ENCODE assay signal across 17 cellular contexts in genomic region chr5:143888912-143889311, GRCh38.
"Had no signal": no experiment of that assay in that cellular context is flagged by ENCODE, and none has a peak within 500 bp of the region (broad histone marks: within the 10 kb centered on the region; RNA-seq: fewer than 3 reads in every experiment).

No MANE protein-coding gene starts in this region.

- H3K4me3 ChIP-seq: gastroesophageal sphincter, hepatocyte, prostate gland, thoracic aorta had no signal

- H2AFZ ChIP-seq: hepatocyte had no signal

- H3K9me3 ChIP-seq: gastroesophageal sphincter, prostate gland, thoracic aorta had no signal

- ATAC-seq: activated naive CD8-positive, alpha-beta T cell treated with anti-CD3 and anti-CD28 coated beads, Interleukin-2, amount 50 U/mL, for 24 hours; gastroesophageal sphincter; left lobe of liver; natural killer cell treated with Interleukin-12 subunit alpha and Interleukin-12 subunit beta and Interleukin-15 and Interleukin-18, amount 100 ng/mL, for 72 hours; T-cell had no signal

- H3K4me2 ChIP-seq: hepatocyte had no signal

- H3K36me3 ChIP-seq: gastroesophageal sphincter, prostate gland, thoracic aorta had no signal

- H3K79me2 ChIP-seq: hepatocyte had no signal

- H3K4me3 Mint-ChIP-seq: activated naive CD8-positive, alpha-beta T cell treated with anti-CD3 and anti-CD28 coated beads, Interleukin-2, amount 50 U/mL, for 24 hours; natural killer cell treated with Interleukin-12 subunit alpha and Interleukin-12 subunit beta and Interleukin-15 and Interleukin-18, amount 100 ng/mL, for 72 hours; T-cell had no signal

- H3K9me3 Mint-ChIP-seq: activated naive CD8-positive, alpha-beta T cell treated with anti-CD3 and anti-CD28 coated beads, Interleukin-2, amount 50 U/mL, for 24 hours; natural killer cell treated with Interleukin-12 subunit alpha and Interleukin-12 subunit beta and Interleukin-15 and Interleukin-18, amount 100 ng/mL, for 72 hours; T-cell had no signal

- H3K36me3 Mint-ChIP-seq: natural killer cell treated with Interleukin-12 subunit alpha and Interleukin-12 subunit beta and Interleukin-15 and Interleukin-18, amount 100 ng/mL, for 72 hours; T-cell had no signal

- DNase-seq: activated CD4-positive, alpha-beta T cell treated with anti-CD3 and anti-CD28 coated beads, Interleukin-2, amount 50 U/mL, for 1 hour; activated CD8-positive, alpha-beta memory T cell treated with anti-CD3 and anti-CD28 coated beads for 24 hours; activated naive CD4-positive, alpha-beta T cell treated with Interleukin-2 at 50 U/mL for 16 hours; activated naive CD8-positive, alpha-beta T cell treated with anti-CD3 and anti-CD28 coated beads, Interleukin-2, amount 50 U/mL, for 24 hours; aorta; nucleus accumbens; right cardiac atrium; stimulated activated CD4-positive, alpha-beta T cell treated with anti-CD3 and anti-CD28 coated beads, Interleukin-12 subunit alpha, Interleukin-12 subunit beta, amount 100 ng/mL, for 4 hours; stimulated activated CD4-positive, alpha-beta T cell treated with anti-CD3 and anti-CD28 coated beads, Interleukin-2, amount 100 ng/mL, for 24 hours; T-cell; T-helper 9 cell had no signal

- H3K27me3 ChIP-seq: gastroesophageal sphincter, hepatocyte had no signal

- H3K4me1 Mint-ChIP-seq: activated naive CD8-positive, alpha-beta T cell treated with anti-CD3 and anti-CD28 coated beads, Interleukin-2, amount 50 U/mL, for 24 hours; T-cell had no signal

- H3K27ac ChIP-seq: gastroesophageal sphincter, hepatocyte, prostate gland, thoracic aorta had no signal

- H3K27ac Mint-ChIP-seq: activated naive CD8-positive, alpha-beta T cell treated with anti-CD3 and anti-CD28 coated beads, Interleukin-2, amount 50 U/mL, for 24 hours; natural killer cell treated with Interleukin-12 subunit alpha and Interleukin-12 subunit beta and Interleukin-15 and Interleukin-18, amount 100 ng/mL, for 72 hours; T-cell had no signal

- H3K4me1 ChIP-seq: prostate gland had no signal
